In the genomic region with DNA sequence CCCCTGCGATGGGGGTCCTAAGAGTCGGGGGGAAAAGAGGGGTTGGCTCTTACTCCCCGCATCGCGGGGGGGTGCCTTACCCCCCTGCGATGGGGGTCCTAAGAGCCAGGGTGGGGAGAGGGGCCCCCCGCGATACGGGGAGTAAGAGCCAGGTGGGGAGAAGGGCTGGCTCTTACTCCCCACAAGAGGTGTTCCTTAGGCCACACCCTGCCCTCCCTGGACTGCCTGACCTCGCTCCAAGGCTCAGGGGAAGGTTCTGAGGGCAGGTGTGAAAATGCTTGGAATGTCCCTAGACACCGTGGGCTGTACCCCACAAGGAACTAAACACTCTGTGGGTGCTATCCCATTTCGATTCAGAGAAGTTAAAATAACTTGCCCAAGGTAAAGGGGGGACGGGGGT, we compare ENCODE assay signal across 2 cellular contexts.
TF ChIP-seq lines count a peak whose summit lies in the region.

No MANE protein-coding gene starts in this region.

TF ChIP-seq in GM23338, 12 proteins besides CTCF, POLR2A, EP300 and RAD21 (continues in another document):
- TF ChIP-seq POLR2AphosphoS5 (IDR thresholded peaks at IDR 0.05; ENCODE audit: low read depth) (no peak), ZNF114 (CRISPR knock-in tag; IDR thresholded peaks at IDR 0.05) (no peak), EZH2 (IDR thresholded peaks at IDR 0.05; ENCODE audit: low read depth, unreplicated experiment) (no peak), NANOG (IDR thresholded peaks at IDR 0.05; ENCODE audit: borderline replicate concordance) (no peak), JUNB (IDR thresholded peaks at IDR 0.05; ENCODE audit: unreplicated experiment) (no peak), ZNF331 (CRISPR knock-in tag; IDR thresholded peaks at IDR 0.05; ENCODE audit: low read depth) (no peak), CREB1 (CRISPR knock-in tag; IDR thresholded peaks at IDR 0.05; ENCODE audit: low read depth) (no peak)
- TF ChIP-seq, protein P1, sequence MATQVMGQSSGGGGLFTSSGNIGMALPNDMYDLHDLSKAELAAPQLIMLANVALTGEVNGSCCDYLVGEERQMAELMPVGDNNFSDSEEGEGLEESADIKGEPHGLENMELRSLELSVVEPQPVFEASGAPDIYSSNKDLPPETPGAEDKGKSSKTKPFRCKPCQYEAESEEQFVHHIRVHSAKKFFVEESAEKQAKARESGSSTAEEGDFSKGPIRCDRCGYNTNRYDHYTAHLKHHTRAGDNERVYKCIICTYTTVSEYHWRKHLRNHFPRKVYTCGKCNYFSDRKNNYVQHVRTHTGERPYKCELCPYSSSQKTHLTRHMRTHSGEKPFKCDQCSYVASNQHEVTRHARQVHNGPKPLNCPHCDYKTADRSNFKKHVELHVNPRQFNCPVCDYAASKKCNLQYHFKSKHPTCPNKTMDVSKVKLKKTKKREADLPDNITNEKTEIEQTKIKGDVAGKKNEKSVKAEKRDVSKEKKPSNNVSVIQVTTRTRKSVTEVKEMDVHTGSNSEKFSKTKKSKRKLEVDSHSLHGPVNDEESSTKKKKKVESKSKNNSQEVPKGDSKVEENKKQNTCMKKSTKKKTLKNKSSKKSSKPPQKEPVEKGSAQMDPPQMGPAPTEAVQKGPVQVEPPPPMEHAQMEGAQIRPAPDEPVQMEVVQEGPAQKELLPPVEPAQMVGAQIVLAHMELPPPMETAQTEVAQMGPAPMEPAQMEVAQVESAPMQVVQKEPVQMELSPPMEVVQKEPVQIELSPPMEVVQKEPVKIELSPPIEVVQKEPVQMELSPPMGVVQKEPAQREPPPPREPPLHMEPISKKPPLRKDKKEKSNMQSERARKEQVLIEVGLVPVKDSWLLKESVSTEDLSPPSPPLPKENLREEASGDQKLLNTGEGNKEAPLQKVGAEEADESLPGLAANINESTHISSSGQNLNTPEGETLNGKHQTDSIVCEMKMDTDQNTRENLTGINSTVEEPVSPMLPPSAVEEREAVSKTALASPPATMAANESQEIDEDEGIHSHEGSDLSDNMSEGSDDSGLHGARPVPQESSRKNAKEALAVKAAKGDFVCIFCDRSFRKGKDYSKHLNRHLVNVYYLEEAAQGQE (IDR thresholded peaks at IDR 0.05; ENCODE audit: unreplicated experiment): no peak
- TF ChIP-seq, protein P2, sequence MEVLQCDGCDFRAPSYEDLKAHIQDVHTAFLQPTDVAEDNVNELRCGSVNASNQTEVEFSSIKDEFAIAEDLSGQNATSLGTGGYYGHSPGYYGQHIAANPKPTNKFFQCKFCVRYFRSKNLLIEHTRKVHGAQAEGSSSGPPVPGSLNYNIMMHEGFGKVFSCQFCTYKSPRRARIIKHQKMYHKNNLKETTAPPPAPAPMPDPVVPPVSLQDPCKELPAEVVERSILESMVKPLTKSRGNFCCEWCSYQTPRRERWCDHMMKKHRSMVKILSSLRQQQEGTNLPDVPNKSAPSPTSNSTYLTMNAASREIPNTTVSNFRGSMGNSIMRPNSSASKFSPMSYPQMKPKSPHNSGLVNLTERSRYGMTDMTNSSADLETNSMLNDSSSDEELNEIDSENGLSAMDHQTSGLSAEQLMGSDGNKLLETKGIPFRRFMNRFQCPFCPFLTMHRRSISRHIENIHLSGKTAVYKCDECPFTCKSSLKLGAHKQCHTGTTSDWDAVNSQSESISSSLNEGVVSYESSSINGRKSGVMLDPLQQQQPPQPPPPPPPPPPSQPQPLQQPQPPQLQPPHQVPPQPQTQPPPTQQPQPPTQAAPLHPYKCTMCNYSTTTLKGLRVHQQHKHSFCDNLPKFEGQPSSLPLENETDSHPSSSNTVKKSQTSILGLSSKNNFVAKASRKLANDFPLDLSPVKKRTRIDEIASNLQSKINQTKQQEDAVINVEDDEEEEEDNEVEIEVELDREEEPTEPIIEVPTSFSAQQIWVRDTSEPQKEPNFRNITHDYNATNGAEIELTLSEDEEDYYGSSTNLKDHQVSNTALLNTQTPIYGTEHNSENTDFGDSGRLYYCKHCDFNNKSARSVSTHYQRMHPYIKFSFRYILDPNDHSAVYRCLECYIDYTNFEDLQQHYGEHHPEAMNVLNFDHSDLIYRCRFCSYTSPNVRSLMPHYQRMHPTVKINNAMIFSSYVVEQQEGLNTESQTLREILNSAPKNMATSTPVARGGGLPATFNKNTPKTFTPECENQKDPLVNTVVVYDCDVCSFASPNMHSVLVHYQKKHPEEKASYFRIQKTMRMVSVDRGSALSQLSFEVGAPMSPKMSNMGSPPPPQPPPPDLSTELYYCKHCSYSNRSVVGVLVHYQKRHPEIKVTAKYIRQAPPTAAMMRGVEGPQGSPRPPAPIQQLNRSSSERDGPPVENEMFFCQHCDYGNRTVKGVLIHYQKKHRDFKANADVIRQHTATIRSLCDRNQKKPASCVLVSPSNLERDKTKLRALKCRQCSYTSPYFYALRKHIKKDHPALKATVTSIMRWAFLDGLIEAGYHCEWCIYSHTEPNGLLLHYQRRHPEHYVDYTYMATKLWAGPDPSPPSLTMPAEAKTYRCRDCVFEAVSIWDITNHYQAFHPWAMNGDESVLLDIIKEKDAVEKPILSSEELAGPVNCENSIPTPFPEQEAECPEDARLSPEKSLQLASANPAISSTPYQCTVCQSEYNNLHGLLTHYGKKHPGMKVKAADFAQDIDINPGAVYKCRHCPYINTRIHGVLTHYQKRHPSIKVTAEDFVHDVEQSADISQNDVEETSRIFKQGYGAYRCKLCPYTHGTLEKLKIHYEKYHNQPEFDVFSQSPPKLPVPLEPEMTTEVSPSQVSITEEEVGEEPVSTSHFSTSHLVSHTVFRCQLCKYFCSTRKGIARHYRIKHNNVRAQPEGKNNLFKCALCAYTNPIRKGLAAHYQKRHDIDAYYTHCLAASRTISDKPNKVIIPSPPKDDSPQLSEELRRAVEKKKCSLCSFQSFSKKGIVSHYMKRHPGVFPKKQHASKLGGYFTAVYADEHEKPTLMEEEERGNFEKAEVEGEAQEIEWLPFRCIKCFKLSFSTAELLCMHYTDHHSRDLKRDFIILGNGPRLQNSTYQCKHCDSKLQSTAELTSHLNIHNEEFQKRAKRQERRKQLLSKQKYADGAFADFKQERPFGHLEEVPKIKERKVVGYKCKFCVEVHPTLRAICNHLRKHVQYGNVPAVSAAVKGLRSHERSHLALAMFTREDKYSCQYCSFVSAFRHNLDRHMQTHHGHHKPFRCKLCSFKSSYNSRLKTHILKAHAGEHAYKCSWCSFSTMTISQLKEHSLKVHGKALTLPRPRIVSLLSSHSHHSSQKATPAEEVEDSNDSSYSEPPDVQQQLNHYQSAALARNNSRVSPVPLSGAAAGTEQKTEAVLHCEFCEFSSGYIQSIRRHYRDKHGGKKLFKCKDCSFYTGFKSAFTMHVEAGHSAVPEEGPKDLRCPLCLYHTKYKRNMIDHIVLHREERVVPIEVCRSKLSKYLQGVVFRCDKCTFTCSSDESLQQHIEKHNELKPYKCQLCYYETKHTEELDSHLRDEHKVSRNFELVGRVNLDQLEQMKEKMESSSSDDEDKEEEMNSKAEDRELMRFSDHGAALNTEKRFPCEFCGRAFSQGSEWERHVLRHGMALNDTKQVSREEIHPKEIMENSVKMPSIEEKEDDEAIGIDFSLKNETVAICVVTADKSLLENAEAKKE (CRISPR knock-in tag; IDR thresholded peaks at IDR 0.05): no peak
- TF ChIP-seq, protein P3, sequence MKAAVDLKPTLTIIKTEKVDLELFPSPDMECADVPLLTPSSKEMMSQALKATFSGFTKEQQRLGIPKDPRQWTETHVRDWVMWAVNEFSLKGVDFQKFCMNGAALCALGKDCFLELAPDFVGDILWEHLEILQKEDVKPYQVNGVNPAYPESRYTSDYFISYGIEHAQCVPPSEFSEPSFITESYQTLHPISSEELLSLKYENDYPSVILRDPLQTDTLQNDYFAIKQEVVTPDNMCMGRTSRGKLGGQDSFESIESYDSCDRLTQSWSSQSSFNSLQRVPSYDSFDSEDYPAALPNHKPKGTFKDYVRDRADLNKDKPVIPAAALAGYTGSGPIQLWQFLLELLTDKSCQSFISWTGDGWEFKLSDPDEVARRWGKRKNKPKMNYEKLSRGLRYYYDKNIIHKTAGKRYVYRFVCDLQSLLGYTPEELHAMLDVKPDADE (IDR thresholded peaks at IDR 0.05): no peak

TF ChIP-seq in K562, 482 proteins besides CTCF, POLR2A, EP300 and RAD21:
- TF ChIP-seq GABPB1 (CRISPR knock-in tag; IDR thresholded peaks at IDR 0.05): no peak
- TF ChIP-seq, protein P4, sequence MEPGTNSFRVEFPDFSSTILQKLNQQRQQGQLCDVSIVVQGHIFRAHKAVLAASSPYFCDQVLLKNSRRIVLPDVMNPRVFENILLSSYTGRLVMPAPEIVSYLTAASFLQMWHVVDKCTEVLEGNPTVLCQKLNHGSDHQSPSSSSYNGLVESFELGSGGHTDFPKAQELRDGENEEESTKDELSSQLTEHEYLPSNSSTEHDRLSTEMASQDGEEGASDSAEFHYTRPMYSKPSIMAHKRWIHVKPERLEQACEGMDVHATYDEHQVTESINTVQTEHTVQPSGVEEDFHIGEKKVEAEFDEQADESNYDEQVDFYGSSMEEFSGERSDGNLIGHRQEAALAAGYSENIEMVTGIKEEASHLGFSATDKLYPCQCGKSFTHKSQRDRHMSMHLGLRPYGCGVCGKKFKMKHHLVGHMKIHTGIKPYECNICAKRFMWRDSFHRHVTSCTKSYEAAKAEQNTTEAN (CRISPR knock-in tag; IDR thresholded peaks at IDR 0.05): no peak
- TF ChIP-seq, protein P5, sequence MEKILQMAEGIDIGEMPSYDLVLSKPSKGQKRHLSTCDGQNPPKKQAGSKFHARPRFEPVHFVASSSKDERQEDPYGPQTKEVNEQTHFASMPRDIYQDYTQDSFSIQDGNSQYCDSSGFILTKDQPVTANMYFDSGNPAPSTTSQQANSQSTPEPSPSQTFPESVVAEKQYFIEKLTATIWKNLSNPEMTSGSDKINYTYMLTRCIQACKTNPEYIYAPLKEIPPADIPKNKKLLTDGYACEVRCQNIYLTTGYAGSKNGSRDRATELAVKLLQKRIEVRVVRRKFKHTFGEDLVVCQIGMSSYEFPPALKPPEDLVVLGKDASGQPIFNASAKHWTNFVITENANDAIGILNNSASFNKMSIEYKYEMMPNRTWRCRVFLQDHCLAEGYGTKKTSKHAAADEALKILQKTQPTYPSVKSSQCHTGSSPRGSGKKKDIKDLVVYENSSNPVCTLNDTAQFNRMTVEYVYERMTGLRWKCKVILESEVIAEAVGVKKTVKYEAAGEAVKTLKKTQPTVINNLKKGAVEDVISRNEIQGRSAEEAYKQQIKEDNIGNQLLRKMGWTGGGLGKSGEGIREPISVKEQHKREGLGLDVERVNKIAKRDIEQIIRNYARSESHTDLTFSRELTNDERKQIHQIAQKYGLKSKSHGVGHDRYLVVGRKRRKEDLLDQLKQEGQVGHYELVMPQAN (IDR thresholded peaks at IDR 0.05; ENCODE audit: borderline replicate concordance): no peak
- TF ChIP-seq, protein P6, sequence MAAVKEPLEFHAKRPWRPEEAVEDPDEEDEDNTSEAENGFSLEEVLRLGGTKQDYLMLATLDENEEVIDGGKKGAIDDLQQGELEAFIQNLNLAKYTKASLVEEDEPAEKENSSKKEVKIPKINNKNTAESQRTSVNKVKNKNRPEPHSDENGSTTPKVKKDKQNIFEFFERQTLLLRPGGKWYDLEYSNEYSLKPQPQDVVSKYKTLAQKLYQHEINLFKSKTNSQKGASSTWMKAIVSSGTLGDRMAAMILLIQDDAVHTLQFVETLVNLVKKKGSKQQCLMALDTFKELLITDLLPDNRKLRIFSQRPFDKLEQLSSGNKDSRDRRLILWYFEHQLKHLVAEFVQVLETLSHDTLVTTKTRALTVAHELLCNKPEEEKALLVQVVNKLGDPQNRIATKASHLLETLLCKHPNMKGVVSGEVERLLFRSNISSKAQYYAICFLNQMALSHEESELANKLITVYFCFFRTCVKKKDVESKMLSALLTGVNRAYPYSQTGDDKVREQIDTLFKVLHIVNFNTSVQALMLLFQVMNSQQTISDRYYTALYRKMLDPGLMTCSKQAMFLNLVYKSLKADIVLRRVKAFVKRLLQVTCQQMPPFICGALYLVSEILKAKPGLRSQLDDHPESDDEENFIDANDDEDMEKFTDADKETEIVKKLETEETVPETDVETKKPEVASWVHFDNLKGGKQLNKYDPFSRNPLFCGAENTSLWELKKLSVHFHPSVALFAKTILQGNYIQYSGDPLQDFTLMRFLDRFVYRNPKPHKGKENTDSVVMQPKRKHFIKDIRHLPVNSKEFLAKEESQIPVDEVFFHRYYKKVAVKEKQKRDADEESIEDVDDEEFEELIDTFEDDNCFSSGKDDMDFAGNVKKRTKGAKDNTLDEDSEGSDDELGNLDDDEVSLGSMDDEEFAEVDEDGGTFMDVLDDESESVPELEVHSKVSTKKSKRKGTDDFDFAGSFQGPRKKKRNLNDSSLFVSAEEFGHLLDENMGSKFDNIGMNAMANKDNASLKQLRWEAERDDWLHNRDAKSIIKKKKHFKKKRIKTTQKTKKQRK (IDR thresholded peaks at IDR 0.05; ENCODE audit: borderline replicate concordance, low read depth, low read length): no peak
- TF ChIP-seq, protein P7, sequence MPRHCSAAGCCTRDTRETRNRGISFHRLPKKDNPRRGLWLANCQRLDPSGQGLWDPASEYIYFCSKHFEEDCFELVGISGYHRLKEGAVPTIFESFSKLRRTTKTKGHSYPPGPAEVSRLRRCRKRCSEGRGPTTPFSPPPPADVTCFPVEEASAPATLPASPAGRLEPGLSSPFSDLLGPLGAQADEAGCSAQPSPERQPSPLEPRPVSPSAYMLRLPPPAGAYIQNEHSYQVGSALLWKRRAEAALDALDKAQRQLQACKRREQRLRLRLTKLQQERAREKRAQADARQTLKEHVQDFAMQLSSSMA (CRISPR knock-in tag; IDR thresholded peaks at IDR 0.05): no peak
TF ChIP-seq in K562: peak in this region for 0.
